8 cellular contexts compared by ENCODE assay signal in the genomic region with DNA sequence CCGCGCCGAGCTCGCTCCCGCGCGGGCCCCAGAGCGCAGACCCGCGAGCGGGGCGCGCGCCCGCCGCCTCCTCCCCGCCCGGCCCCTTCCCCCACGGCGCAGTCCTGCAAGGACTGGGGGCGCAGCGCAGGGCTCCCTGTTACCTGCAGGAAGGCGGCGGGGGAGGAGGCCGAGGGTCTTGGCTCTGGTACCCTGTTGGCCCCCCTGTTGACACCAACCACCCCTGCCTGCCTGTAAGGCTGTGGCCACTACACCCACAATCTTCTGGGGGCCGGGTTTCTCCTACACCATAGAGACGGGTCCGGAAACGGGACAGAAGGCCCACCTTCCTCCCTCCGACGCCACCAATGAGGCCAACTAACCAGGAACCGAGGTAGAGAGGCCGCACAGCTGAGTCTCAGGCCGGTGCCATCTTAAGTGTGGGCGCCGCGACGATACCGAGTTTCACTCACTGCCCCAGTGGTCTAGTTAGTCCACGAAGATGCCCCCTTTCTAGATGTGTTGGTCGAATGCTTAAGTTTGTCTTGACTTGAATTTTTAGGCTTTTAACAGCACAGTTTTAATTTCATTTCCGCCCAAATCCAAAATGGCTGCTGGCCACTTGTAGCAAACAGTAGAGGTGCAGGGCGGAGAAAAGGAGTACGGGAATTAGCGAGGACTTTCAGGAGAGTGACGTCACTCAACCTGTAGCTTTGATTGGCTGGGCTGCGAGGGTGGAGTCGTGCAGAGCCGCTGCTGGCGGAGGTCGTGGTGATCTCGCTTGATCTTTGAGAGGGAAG. TPM values are rescaled to one million over a fixed set of nuclear protein-coding genes. Genes with fewer than 3 reads are reported as not detected.
A peak's percentile ranks its signal among the peaks of the same experiment; 100 is the strongest.
DNase-seq lines count a peak whose midpoint lies in the region; ATAC-seq and TF ChIP-seq lines count a peak whose summit lies in the region.

A gene with protein sequence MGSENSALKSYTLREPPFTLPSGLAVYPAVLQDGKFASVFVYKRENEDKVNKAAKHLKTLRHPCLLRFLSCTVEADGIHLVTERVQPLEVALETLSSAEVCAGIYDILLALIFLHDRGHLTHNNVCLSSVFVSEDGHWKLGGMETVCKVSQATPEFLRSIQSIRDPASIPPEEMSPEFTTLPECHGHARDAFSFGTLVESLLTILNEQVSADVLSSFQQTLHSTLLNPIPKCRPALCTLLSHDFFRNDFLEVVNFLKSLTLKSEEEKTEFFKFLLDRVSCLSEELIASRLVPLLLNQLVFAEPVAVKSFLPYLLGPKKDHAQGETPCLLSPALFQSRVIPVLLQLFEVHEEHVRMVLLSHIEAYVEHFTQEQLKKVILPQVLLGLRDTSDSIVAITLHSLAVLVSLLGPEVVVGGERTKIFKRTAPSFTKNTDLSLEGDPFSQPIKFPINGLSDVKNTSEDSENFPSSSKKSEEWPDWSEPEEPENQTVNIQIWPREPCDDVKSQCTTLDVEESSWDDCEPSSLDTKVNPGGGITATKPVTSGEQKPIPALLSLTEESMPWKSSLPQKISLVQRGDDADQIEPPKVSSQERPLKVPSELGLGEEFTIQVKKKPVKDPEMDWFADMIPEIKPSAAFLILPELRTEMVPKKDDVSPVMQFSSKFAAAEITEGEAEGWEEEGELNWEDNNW (minus strand): TSS at position 252 of the 779 bp plus-strand sequence. CDS start 5,056 bp downstream, outside the sequence.

- peaks cover 7% of the 10 kb centered on the region for H3F3A ChIP-seq in PC-3 (ENCODE audit: low read length, unreplicated experiment)

- H3K9me2 ChIP-seq in PC-3 (replicated peaks; ENCODE audit: low read length), result no peaks in the 10 kb centered on the region

- peak within 1 kb of the TSS; percentile 88 for H2AFZ ChIP-seq in PC-3 (ENCODE audit: low read length)

- H3K4me2 ChIP-seq in PC-3 (ENCODE audit: low read length), result peak within 1 kb of the TSS; percentile 81

- no peaks in the 10 kb centered on the region for H3K36me3 ChIP-seq in PC-3 (ENCODE audit: low read depth, low read length)

- peaks cover 29% of the 10 kb centered on the region for H3K4me1 ChIP-seq in PC-3 (ENCODE audit: insufficient read depth, low read length)

- CTCF ChIA-PET in PC-3 (lab: Charles Lee), result no interaction called here

- no peaks in the 10 kb centered on the region for H3K27me3 ChIP-seq in PC-3 (ENCODE audit: low read length)

- intact Hi-C loops in PC-3 (cut with micrococcal nuclease), result loop anchor here (5.0 kb wide), 2 partner anchors 47 to 97 kb away; a partner anchor contains a TSS

- H3K27ac ChIP-seq in PC-3 (ENCODE audit: low read length), result peak within 1 kb of the TSS; percentile 85

- TF ChIP-seq EP300 in Ishikawa (IDR thresholded peaks at IDR 0.05; ENCODE audit: borderline replicate concordance), result no peak

- H3K4me3 ChIP-seq in PC-3 (ENCODE audit: low read length), result peak within 1 kb of the TSS; percentile 89
- peak within 1 kb of the TSS; percentile 91 for H3K4me3 ChIP-seq in epithelial cell of proximal tubule (ENCODE audit: low read depth, low read length)

- peaks cover 39% of the 10 kb centered on the region for H3K79me2 ChIP-seq in PC-3 (ENCODE audit: low read length)

- H3K9me3 ChIP-seq in PC-3 (ENCODE audit: low read length), result no peaks in the 10 kb centered on the region

- peak; percentile 96 for DNase-seq in DMS114 treated with DMSO at 0.1 percent for 48 hours (lab: John Stamatoyannopoulos, UW; ENCODE audit: unreplicated experiment)
- DNase-seq in PC-3, result peak; percentile 90
- peak; percentile 91 for DNase-seq in activated T-cell treated with anti-CD3 and anti-CD28 coated beads, Interleukin-2, amount 50 U/mL, for 1 hour
- DNase-seq in epithelial cell of proximal tubule (ENCODE audit: low read depth), result peak; percentile 97
- peak; percentile 95 for DNase-seq in mucosa of gallbladder (ENCODE audit: low spot score)
- DNase-seq in stimulated activated CD8-positive, alpha-beta memory T cell treated with anti-CD3 and anti-CD28 coated beads, Interleukin-4, amount 100 ng/mL, for 4 hours (ENCODE audit: low read depth in 2 of 2, low spot score in 1 of 2), result peak; percentile 68 to 85

- no peak for TF ChIP-seq RAD21 in Ishikawa (IDR thresholded peaks at IDR 0.05; ENCODE audit: low read depth)

- no peak for TF ChIP-seq CTCF in PC-3 (conservative IDR thresholded peaks at IDR 0.05; ENCODE audit: low read depth, low read length)
- no peak for TF ChIP-seq CTCF in epithelial cell of proximal tubule (conservative IDR thresholded peaks at IDR 0.05; ENCODE audit: low read depth, low read length)

- no peaks in the 10 kb centered on the region for H4K20me1 ChIP-seq in PC-3 (ENCODE audit: low read length)

- BruUV-seq in PC-3 (replicated peaks; lab: Mats Ljungman, UMichigan), result no TSS peak

- POLR2A ChIA-PET in PC-3 (lab: Charles Lee; ENCODE audit: unreplicated experiment), result interaction anchor here (0.6 to 0.7 kb wide), 4 partner anchors 11 to 1426 kb away, joined by 3 to 4 read pairs (median 3); no protein-coding TSS in a partner anchor

- peak within 1 kb of the TSS; percentile 95 for H3K9ac ChIP-seq in PC-3 (ENCODE audit: low read length)

- peak; percentile 87 for ATAC-seq in GM21576 (IDR thresholded peaks at IDR 0.05; ENCODE audit: unreplicated experiment)
- ATAC-seq in PC-3, result peak; percentile 88

TF ChIP-seq in Ishikawa, 13 proteins besides CTCF, POLR2A, EP300 and RAD21:
- TF ChIP-seq CREB1 (IDR thresholded peaks at IDR 0.05; ENCODE audit: low read depth) (peak; percentile 84), TEAD4 (IDR thresholded peaks at IDR 0.05) (no peak), CEBPB (IDR thresholded peaks at IDR 0.05) (no peak), NFIC (IDR thresholded peaks at IDR 0.05) (no peak), YY1 (IDR thresholded peaks at IDR 0.05; ENCODE audit: low read depth) (peak; percentile 100), TAF1 (IDR thresholded peaks at IDR 0.05; ENCODE audit: low read depth) (peak; percentile 45), ZBTB7A (IDR thresholded peaks at IDR 0.05; ENCODE audit: low read depth) (0 out of 2 replicates have a peak, but pooled peaks have one; percentile 51), EGR1 (IDR thresholded peaks at IDR 0.05) (peak; percentile 96), TCF12 (IDR thresholded peaks at IDR 0.05; ENCODE audit: low read depth) (no peak), FOXM1 (IDR thresholded peaks at IDR 0.05; ENCODE audit: borderline replicate concordance, low read depth) (no peak)
- TF ChIP-seq, protein P1, sequence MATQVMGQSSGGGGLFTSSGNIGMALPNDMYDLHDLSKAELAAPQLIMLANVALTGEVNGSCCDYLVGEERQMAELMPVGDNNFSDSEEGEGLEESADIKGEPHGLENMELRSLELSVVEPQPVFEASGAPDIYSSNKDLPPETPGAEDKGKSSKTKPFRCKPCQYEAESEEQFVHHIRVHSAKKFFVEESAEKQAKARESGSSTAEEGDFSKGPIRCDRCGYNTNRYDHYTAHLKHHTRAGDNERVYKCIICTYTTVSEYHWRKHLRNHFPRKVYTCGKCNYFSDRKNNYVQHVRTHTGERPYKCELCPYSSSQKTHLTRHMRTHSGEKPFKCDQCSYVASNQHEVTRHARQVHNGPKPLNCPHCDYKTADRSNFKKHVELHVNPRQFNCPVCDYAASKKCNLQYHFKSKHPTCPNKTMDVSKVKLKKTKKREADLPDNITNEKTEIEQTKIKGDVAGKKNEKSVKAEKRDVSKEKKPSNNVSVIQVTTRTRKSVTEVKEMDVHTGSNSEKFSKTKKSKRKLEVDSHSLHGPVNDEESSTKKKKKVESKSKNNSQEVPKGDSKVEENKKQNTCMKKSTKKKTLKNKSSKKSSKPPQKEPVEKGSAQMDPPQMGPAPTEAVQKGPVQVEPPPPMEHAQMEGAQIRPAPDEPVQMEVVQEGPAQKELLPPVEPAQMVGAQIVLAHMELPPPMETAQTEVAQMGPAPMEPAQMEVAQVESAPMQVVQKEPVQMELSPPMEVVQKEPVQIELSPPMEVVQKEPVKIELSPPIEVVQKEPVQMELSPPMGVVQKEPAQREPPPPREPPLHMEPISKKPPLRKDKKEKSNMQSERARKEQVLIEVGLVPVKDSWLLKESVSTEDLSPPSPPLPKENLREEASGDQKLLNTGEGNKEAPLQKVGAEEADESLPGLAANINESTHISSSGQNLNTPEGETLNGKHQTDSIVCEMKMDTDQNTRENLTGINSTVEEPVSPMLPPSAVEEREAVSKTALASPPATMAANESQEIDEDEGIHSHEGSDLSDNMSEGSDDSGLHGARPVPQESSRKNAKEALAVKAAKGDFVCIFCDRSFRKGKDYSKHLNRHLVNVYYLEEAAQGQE (IDR thresholded peaks at IDR 0.05; ENCODE audit: low read depth), result no peak
- TF ChIP-seq, protein P2, sequence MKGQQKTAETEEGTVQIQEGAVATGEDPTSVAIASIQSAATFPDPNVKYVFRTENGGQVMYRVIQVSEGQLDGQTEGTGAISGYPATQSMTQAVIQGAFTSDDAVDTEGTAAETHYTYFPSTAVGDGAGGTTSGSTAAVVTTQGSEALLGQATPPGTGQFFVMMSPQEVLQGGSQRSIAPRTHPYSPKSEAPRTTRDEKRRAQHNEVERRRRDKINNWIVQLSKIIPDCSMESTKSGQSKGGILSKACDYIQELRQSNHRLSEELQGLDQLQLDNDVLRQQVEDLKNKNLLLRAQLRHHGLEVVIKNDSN (IDR thresholded peaks at IDR 0.05), result no peak
- TF ChIP-seq, protein P3, sequence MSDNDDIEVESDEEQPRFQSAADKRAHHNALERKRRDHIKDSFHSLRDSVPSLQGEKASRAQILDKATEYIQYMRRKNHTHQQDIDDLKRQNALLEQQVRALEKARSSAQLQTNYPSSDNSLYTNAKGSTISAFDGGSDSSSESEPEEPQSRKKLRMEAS (IDR thresholded peaks at IDR 0.05), result no peak; the same call in 1 of the 2 replicates

RNA-seq across cellular contexts. Expression of the gene that starts here (rescaled TPM):
- total RNA-seq in PC-3 (2014; rRNA removed) (3.1 and 3.6 TPM in 2 replicates), epithelial cell of proximal tubule (4.2 and 4.9 TPM in 2 replicates), mucosa of gallbladder (18.9 TPM)

Comparison
In these comparisons a context has a peak if more than half of its experiments do, and no peak if none do; other contexts are left out.
1. Peak in every context shown above with its lines: DNase-seq, ATAC-seq, H3K4me3 ChIP-seq and H3K27ac ChIP-seq.